Comparison of ENCODE assay signal across 1 cellular context in genomic region chr3:52349131-52349530, GRCh38.
TF ChIP-seq lines count a peak whose summit lies in the region.

No MANE protein-coding gene starts in this region.

TF ChIP-seq in IMR-90, 13 proteins besides CTCF, POLR2A, EP300 and RAD21:
- TF ChIP-seq BHLHE40 (IDR thresholded peaks at IDR 0.05; ENCODE audit: low read depth, low read length) (no peak), SMC3 (IDR thresholded peaks at IDR 0.05; ENCODE audit: low read depth, low read length) (no peak), MAZ (IDR thresholded peaks at IDR 0.05; ENCODE audit: borderline replicate concordance, low read depth, low read length) (no peak), CEBPB (IDR thresholded peaks at IDR 0.05; ENCODE audit: low read depth, low read length) (no peak)
TF ChIP-seq in IMR-90: peak in this region for 0.
